18 cellular contexts compared by ENCODE assay signal in the genomic region with DNA sequence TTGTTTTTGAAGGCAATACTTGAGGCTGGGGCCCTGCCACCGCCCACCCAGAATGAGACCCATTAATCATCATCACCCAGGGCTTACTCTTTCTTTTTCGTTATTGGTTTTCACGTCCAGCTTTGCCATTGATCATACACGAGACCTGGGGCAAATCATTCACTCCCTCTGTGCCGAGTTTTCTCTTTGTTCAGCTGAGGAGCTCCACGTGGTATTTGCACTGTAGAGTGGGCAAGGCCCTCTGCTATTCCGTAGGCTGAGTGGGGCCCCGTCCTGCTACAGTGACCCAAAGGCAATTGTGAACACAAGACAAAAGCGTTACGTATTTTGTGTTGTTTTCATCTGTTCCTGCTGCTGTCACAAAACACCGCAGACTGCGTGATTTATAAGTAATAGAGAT. TPM values are rescaled to one million over a fixed set of nuclear protein-coding genes. Genes with fewer than 3 reads are reported as not detected.
DNase-seq lines count a peak whose midpoint lies in the region; ATAC-seq, FAIRE-seq and TF ChIP-seq lines count a peak whose summit lies in the region.
"Had no signal": no experiment of that assay in that cellular context is flagged by ENCODE, and none has a peak within 500 bp of the region (broad histone marks: within the 10 kb centered on the region; RNA-seq: fewer than 3 reads in every experiment).

No MANE protein-coding gene starts in this region.

- CTCF ChIA-PET in K562 (lab: Yijun Ruan, JAX; ENCODE audit: low intra/inter-chr PET ratio): no interaction called here

- no peaks in the 10 kb centered on the region for H3K36me3 ChIP-seq in K562 (ENCODE audit: control insufficient read depth, insufficient read depth, low read length)
- no peaks in the 10 kb centered on the region for H3K36me3 ChIP-seq in lower lobe of right lung
- H3K36me3 ChIP-seq: BLaER1 treated with 17β-estradiol and CSF1 and Interleukin-3, amounts not matched to agents 10 nM and 100 nM had no signal

- no peak for TF ChIP-seq CTCF in K562 (IDR thresholded peaks at IDR 0.05 in 2 of 3, conservative IDR thresholded peaks at IDR 0.05 in 1 of 3; ENCODE audit: insufficient read depth in 2 of 3, low read depth in 1 of 3, low read length in 3 of 3)
- TF ChIP-seq CTCF in lower lobe of right lung (IDR thresholded peaks at IDR 0.05): no peak

- H2AFZ ChIP-seq in K562 (ENCODE audit: low read depth, low read length): peak overlapping the region; percentile 51; the same call in 1 of the 2 replicates

- POLR2A ChIA-PET in K562 (lab: Yijun Ruan, JAX): interaction anchor here (0.8 kb wide), 1 partner anchor 22 kb away, joined by 3 read pairs; no protein-coding TSS in a partner anchor

- no peaks in the 10 kb centered on the region for H3K9me1 ChIP-seq in K562 (ENCODE audit: control insufficient read depth, insufficient read depth, low read length)

- no peaks in the 10 kb centered on the region for H3K9me3 Mint-ChIP-seq in activated naive CD8-positive, alpha-beta T cell (ENCODE audit: low read depth)
- H3K9me3 Mint-ChIP-seq in activated naive CD8-positive, alpha-beta T cell treated with anti-CD3 and anti-CD28 coated beads, Interleukin-2, amount 50 U/mL, for 24 hours: no peaks in the 10 kb centered on the region
- H3K9me3 Mint-ChIP-seq: CD8-positive, alpha-beta T cell; H9 had no signal

- H3K27me3 Mint-ChIP-seq in activated naive CD8-positive, alpha-beta T cell: peaks cover 13% of the 10 kb centered on the region
- H3K27me3 Mint-ChIP-seq in activated naive CD8-positive, alpha-beta T cell treated with anti-CD3 and anti-CD28 coated beads, Interleukin-2, amount 50 U/mL, for 24 hours: peaks cover 44% of the 10 kb centered on the region

- H3K4me1 Mint-ChIP-seq in activated naive CD8-positive, alpha-beta T cell (ENCODE audit: low read depth): no peaks in the 10 kb centered on the region
- peaks cover 13% of the 10 kb centered on the region for H3K4me1 Mint-ChIP-seq in activated naive CD8-positive, alpha-beta T cell treated with anti-CD3 and anti-CD28 coated beads, Interleukin-2, amount 50 U/mL, for 24 hours
- H3K4me1 Mint-ChIP-seq: H9 had no signal

- no peak for ATAC-seq in activated naive CD8-positive, alpha-beta T cell treated with anti-CD3 and anti-CD28 coated beads, Interleukin-2, amount 50 U/mL, for 24 hours
- ATAC-seq in K562: no peak
- no peak for ATAC-seq in lower lobe of right lung
- ATAC-seq in GM18909 (IDR thresholded peaks at IDR 0.05; ENCODE audit: poor library complexity, unreplicated experiment): no peak
- ATAC-seq: CD8-positive, alpha-beta T cell had no signal

- H3K4me1 ChIP-seq in K562 (replicated peaks in 1 of 2; ENCODE audit: control insufficient read depth in 2 of 2, insufficient read depth in 2 of 2, low read length in 2 of 2): peaks cover 9 to 13% of the 10 kb centered on the region in 2 experiments
- no peaks in the 10 kb centered on the region for H3K4me1 ChIP-seq in lower lobe of right lung

- in situ Hi-C loops in K562 (cut with MboI): no loop called here

- no peak for TF ChIP-seq POLR2A in K562 (conservative IDR thresholded peaks at IDR 0.05)

- H3K4me3 ChIP-seq in K562: no peak overlapping the region
- H3K4me3 ChIP-seq in lower lobe of right lung: no peak overlapping the region
- H3K4me3 ChIP-seq: BLaER1 treated with 17β-estradiol and CSF1 and Interleukin-3, amounts not matched to agents 10 nM and 100 nM had no signal

- no peak for TF ChIP-seq RAD21 in K562 (CRISPR knock-in tag; conservative IDR thresholded peaks at IDR 0.05 in 1 of 2, IDR thresholded peaks at IDR 0.05 in 1 of 2)

- H3K36me3 Mint-ChIP-seq in activated naive CD8-positive, alpha-beta T cell: no peaks in the 10 kb centered on the region
- no peaks in the 10 kb centered on the region for H3K36me3 Mint-ChIP-seq in activated naive CD8-positive, alpha-beta T cell treated with anti-CD3 and anti-CD28 coated beads, Interleukin-2, amount 50 U/mL, for 24 hours (ENCODE audit: low read depth)
- H3K36me3 Mint-ChIP-seq: CD8-positive, alpha-beta T cell had no signal

- H3K27ac Mint-ChIP-seq in activated naive CD8-positive, alpha-beta T cell: peak overlapping the region; percentile 10
- H3K27ac Mint-ChIP-seq in activated naive CD8-positive, alpha-beta T cell treated with anti-CD3 and anti-CD28 coated beads, Interleukin-2, amount 50 U/mL, for 24 hours: no peak overlapping the region
- H3K27ac Mint-ChIP-seq: B cell; CD8-positive, alpha-beta T cell; H9 had no signal

- H3K9me3 ChIP-seq in K562 (replicated peaks; ENCODE audit: control insufficient read depth, insufficient read depth, low read depth, low read length) (no peaks in the 10 kb centered on the region), lower lobe of right lung (no peaks in the 10 kb centered on the region)
- H3K9me3 ChIP-seq: BLaER1 treated with 17β-estradiol and CSF1 and Interleukin-3, amounts not matched to agents 10 nM and 100 nM had no signal

- H3K27me3 ChIP-seq in K562 (ENCODE audit: control insufficient read depth in 2 of 2, insufficient read depth in 2 of 2, low read length in 2 of 2) (no peaks in the 10 kb centered on the region; a peak in 1 of 5 replicates), lower lobe of right lung (ENCODE audit: low read depth) (peaks cover 38% of the 10 kb centered on the region)

- TF ChIP-seq EP300 in K562 (IDR thresholded peaks at IDR 0.05; ENCODE audit: low read length): no peak

- BruUV-seq in K562 (replicated peaks; lab: Mats Ljungman, UMichigan): no TSS peak

- H4K20me1 ChIP-seq in K562 (replicated peaks; ENCODE audit: control insufficient read depth, insufficient read depth, low read length): no peaks in the 10 kb centered on the region
- H4K20me1 ChIP-seq: BLaER1 treated with 17β-estradiol and CSF1 and Interleukin-3, amounts not matched to agents 10 nM and 100 nM had no signal

- H3K27ac ChIP-seq in K562 (ENCODE audit: extremely low read depth, low read depth, low read length): no peak overlapping the region
- H3K27ac ChIP-seq in lower lobe of right lung: no peak overlapping the region
- H3K27ac ChIP-seq: BLaER1 treated with 17β-estradiol and CSF1 and Interleukin-3, amounts not matched to agents 10 nM and 100 nM had no signal

- no peak for FAIRE-seq in K562 (lab: Jason Lieb, UNC)

- no peaks in the 10 kb centered on the region for H3K79me2 ChIP-seq in K562 (ENCODE audit: control insufficient read depth, insufficient read depth, low read length)

- H3K9ac ChIP-seq in K562 (ENCODE audit: insufficient read depth in 1 of 2, low read depth in 2 of 2, low read length in 2 of 2): no peak overlapping the region
- H3K9ac ChIP-seq: BLaER1 treated with 17β-estradiol and CSF1 and Interleukin-3, amounts not matched to agents 10 nM and 100 nM had no signal

- no peak overlapping the region for H3K4me3 Mint-ChIP-seq in activated naive CD8-positive, alpha-beta T cell
- no peak overlapping the region for H3K4me3 Mint-ChIP-seq in activated naive CD8-positive, alpha-beta T cell treated with anti-CD3 and anti-CD28 coated beads, Interleukin-2, amount 50 U/mL, for 24 hours
- H3K4me3 Mint-ChIP-seq: B cell; CD8-positive, alpha-beta T cell; H9 had no signal

- WGBS in K562 (ENCODE audit: insufficient coverage, low coverage, missing lambda C conversion rate): 31% methylated on average over 12 of the region's 12 CpGs

- no peak overlapping the region for H3K4me2 ChIP-seq in K562 (ENCODE audit: insufficient read depth, low read length)
- H3K4me2 ChIP-seq: BLaER1 treated with 17β-estradiol and CSF1 and Interleukin-3, amounts not matched to agents 10 nM and 100 nM had no signal

- intact Hi-C loops in K562 (cut with micrococcal nuclease) (no loop called here), lower lobe of right lung (cut with DNase I) (no loop called here)

- DNase-seq in activated naive CD8-positive, alpha-beta T cell treated with anti-CD3 and anti-CD28 coated beads, Interleukin-2, amount 50 U/mL, for 24 hours: no peak
- DNase-seq in K562 (ENCODE audit: extremely low read depth in 1 of 4, low spot score in 3 of 4) (no peak), lower lobe of right lung (peak; percentile 18), NCI-H510A (lab: John Stamatoyannopoulos, UW) (no peak)
- no peak for DNase-seq in activated CD4-positive, alpha-beta T cell treated with anti-CD3 and anti-CD28 coated beads, Interleukin-2, amount 50 U/mL, for 48 hours
- DNase-seq: 8988T; Calu3; CD8-positive, alpha-beta T cell; DMS79 treated with DMSO at 0.1 percent for 48 hours; GF-D8; GOT3; H9 had no signal

RNA-seq across cellular contexts. Expression of a gene that starts 23.6 kb away (rescaled TPM):
- total RNA-seq in K562 (2011; cell fraction: chromatin; rRNA removed; ENCODE audit: low replicate concordance): 20.1 and 55.7 TPM in 2 replicates
- 37.1 and 52.4 TPM in 2 replicates for total RNA-seq in K562 (2011; cell fraction: nucleolus; rRNA removed)
- 27.8 and 34.1 TPM in 2 replicates for total RNA-seq in K562 (2011; cell fraction: nucleoplasm; rRNA removed)
- total RNA-seq in K562 (2014; rRNA removed): 18.2 and 23.6 TPM in 2 replicates
- total RNA-seq in K562 (2014; rRNA removed; fragmentation: Illumina TruSeq; extraction: Trizol): 6.9 and 8.4 TPM in 2 replicates
- 16.5 and 18.1 TPM in 2 replicates for total RNA-seq in K562 (2015; rRNA removed; fragmentation: Illumina TruSeq; extraction: Trizol)
- 26.9 and 28.5 TPM in 2 replicates for total RNA-seq in K562 (2021)
- polyA plus RNA-seq in K562 (2011; rRNA removed): 13.9 and 18.3 TPM in 2 replicates
- 17.2 and 30.0 TPM in 2 replicates for polyA plus RNA-seq in K562 (2011; cell fraction: cytosol; rRNA removed)
- polyA plus RNA-seq in K562 (2011; cell fraction: nucleus; rRNA removed): 35.0 and 55.5 TPM in 2 replicates
- 13.0 and 18.6 TPM in 2 replicates for polyA plus RNA-seq in K562 (2012)
- polyA plus RNA-seq in K562 (2014; fragmentation: Illumina TruSeq; extraction: Trizol): 13.9 and 16.9 TPM in 2 replicates
- polyA plus RNA-seq in K562 (2014; fragmentation: Nextera tagmentation; extraction: Ambion mirVana): 1 to 10 TPM in 1 of 2 experiments, under 1 TPM in 1; 0.66 to 1.0 TPM
- 17.4 and 18.4 TPM in 2 replicates for polyA plus RNA-seq in K562 (2014; rRNA removed)
- 10.0 and 14.9 TPM in 2 replicates for polyA minus RNA-seq in K562 (2011; rRNA and poly(A)+ RNA removed)
- 20.6 and 24.0 TPM in 2 replicates for polyA minus RNA-seq in K562 (2011; cell fraction: cytosol; rRNA and poly(A)+ RNA removed)
- 18.0 and 19.1 TPM in 2 replicates for polyA minus RNA-seq in K562 (2011; cell fraction: nucleus; rRNA and poly(A)+ RNA removed)
- 3.9 TPM for total RNA-seq in lower lobe of right lung

RNA-seq across cellular contexts. Expression of a gene that starts 23.6 kb away (rescaled TPM):
- total RNA-seq in K562 (2011; cell fraction: chromatin; rRNA removed; ENCODE audit: low replicate concordance): not detected in 2 replicates
- not detected in 2 replicates for total RNA-seq in K562 (2011; cell fraction: nucleolus; rRNA removed)
- total RNA-seq in K562 (2011; cell fraction: nucleoplasm; rRNA removed): not detected in 2 replicates
- total RNA-seq in K562 (2014; rRNA removed) (not detected in 2 replicates), K562 (2014; rRNA removed; fragmentation: Illumina TruSeq; extraction: Trizol) (not detected in 2 replicates), K562 (2015; rRNA removed; fragmentation: Illumina TruSeq; extraction: Trizol) (not detected in 2 replicates), K562 (2021) (not detected in 2 replicates), lower lobe of right lung (0.18 TPM)
- polyA plus RNA-seq in K562 (2011; rRNA removed) (not detected in 2 replicates), K562 (2014; fragmentation: Illumina TruSeq; extraction: Trizol) (not detected in 2 replicates), K562 (2014; fragmentation: Nextera tagmentation; extraction: Ambion mirVana) (not detected), K562 (2014; rRNA removed) (not detected in 2 replicates)
- polyA plus RNA-seq in K562 (2011; cell fraction: cytosol; rRNA removed): not detected in 2 replicates
- not detected in 2 replicates for polyA plus RNA-seq in K562 (2011; cell fraction: nucleus; rRNA removed)
- polyA plus RNA-seq in K562 (2012): not detected in 2 replicates
- polyA minus RNA-seq in K562 (2011; rRNA and poly(A)+ RNA removed): not detected in 2 replicates
- polyA minus RNA-seq in K562 (2011; cell fraction: cytosol; rRNA and poly(A)+ RNA removed): not detected in 2 replicates
- not detected in 2 replicates for polyA minus RNA-seq in K562 (2011; cell fraction: nucleus; rRNA and poly(A)+ RNA removed)
- total RNA-seq: A673, Calu3, H9, HT-29 had no signal

RNA-seq across cellular contexts. Expression of a gene that starts 42.5 kb away (rescaled TPM):
- 2.1 and 2.7 TPM in 2 replicates for total RNA-seq in K562 (2011; cell fraction: chromatin; rRNA removed; ENCODE audit: low replicate concordance)
- total RNA-seq in K562 (2011; cell fraction: nucleolus; rRNA removed): 2.3 and 2.9 TPM in 2 replicates
- total RNA-seq in K562 (2011; cell fraction: nucleoplasm; rRNA removed): 2.0 and 2.7 TPM in 2 replicates
- 4.9 and 7.1 TPM in 2 replicates for total RNA-seq in K562 (2014; rRNA removed)
- 1.8 and 1.9 TPM in 2 replicates for total RNA-seq in K562 (2014; rRNA removed; fragmentation: Illumina TruSeq; extraction: Trizol)
- 6.6 and 6.7 TPM in 2 replicates for total RNA-seq in K562 (2015; rRNA removed; fragmentation: Illumina TruSeq; extraction: Trizol)
- total RNA-seq in K562 (2021): 11.9 and 12.0 TPM in 2 replicates
- 0.52 and 0.72 TPM in 2 replicates for polyA plus RNA-seq in K562 (2011; rRNA removed)
- 0.80 and 1.1 TPM in 2 replicates for polyA plus RNA-seq in K562 (2011; cell fraction: cytosol; rRNA removed)
- 2.4 and 2.6 TPM in 2 replicates for polyA plus RNA-seq in K562 (2011; cell fraction: nucleus; rRNA removed)
- polyA plus RNA-seq in K562 (2012): 5.7 and 8.8 TPM in 2 replicates
- 2.6 and 3.4 TPM in 2 replicates for polyA plus RNA-seq in K562 (2014; fragmentation: Illumina TruSeq; extraction: Trizol)
- polyA plus RNA-seq in K562 (2014; fragmentation: Nextera tagmentation; extraction: Ambion mirVana): under 1 TPM; 0.08 to 0.21 TPM
- polyA plus RNA-seq in K562 (2014; rRNA removed): 4.7 and 6.7 TPM in 2 replicates
- polyA minus RNA-seq in K562 (2011; rRNA and poly(A)+ RNA removed): 0.45 and 0.56 TPM in 2 replicates
- polyA minus RNA-seq in K562 (2011; cell fraction: cytosol; rRNA and poly(A)+ RNA removed): 0.86 and 2.7 TPM in 2 replicates
- polyA minus RNA-seq in K562 (2011; cell fraction: nucleus; rRNA and poly(A)+ RNA removed): 0.67 and 2.1 TPM in 2 replicates
- 5.8 TPM for total RNA-seq in lower lobe of right lung
